ENCODE assay signal across 18 cellular contexts in genomic region chr20:53495357-53495756, GRCh38.
A peak's percentile ranks its signal among the peaks of the same experiment; 100 is the strongest.
DNase-seq lines count a peak whose midpoint lies in the region; ATAC-seq and TF ChIP-seq lines count a peak whose summit lies in the region.
"Had no signal": no experiment of that assay in that cellular context is flagged by ENCODE, and none has a peak within 500 bp of the region (broad histone marks: within the 10 kb centered on the region; RNA-seq: fewer than 3 reads in every experiment).

No MANE protein-coding gene starts in this region.

- H2AFZ ChIP-seq in smooth muscle cell (ENCODE audit: low read depth) (no peak overlapping the region), PC-3 (ENCODE audit: low read length) (no peak overlapping the region)
- H2AFZ ChIP-seq: PC-9 had no signal

- DNase-seq in stimulated activated CD4-positive, alpha-beta T cell treated with anti-CD3 and anti-CD28 coated beads, Interleukin-4, amount 100 ng/mL, for 24 hours: peak; percentile 10
- no peak for DNase-seq in stimulated activated CD4-positive, alpha-beta T cell treated with anti-CD3 and anti-CD28 coated beads, Interleukin-4, amount 100 ng/mL, for 1 hour
- DNase-seq in SK-N-MC (ENCODE audit: low read depth, low spot score): no peak
- peak; percentile 5 for DNase-seq in iris pigment epithelial cell (ENCODE audit: low read depth)
- no peak for DNase-seq in smooth muscle cell (lab: John Stamatoyannopoulos, UW; ENCODE audit: unreplicated experiment)
- no peak for DNase-seq in effector memory CD4-positive, alpha-beta T cell
- no peak for DNase-seq in PC-3
- DNase-seq in activated CD8-positive, alpha-beta memory T cell treated with anti-CD3 and anti-CD28 coated beads, Interleukin-2, amount 50 U/mL, for 4 hours: no peak
- DNase-seq: AML-193; CD4-positive, CD25-positive, alpha-beta regulatory T cell; DMS79; HCEC 1CT; NCI-H1436 treated with DMSO at 0.1 percent for 48 hours; NCI-H2029 treated with DMSO at 0.1 percent for 48 hours; NCI-H2171 treated with DMSO at 0.1 percent for 48 hours; NCI-H774; PC-9 had no signal

- POLR2A ChIA-PET in PC-3 (lab: Charles Lee; ENCODE audit: unreplicated experiment): interaction anchor here (0.7 kb wide), 1 partner anchor 680 kb away, joined by 7 read pairs; no protein-coding TSS in a partner anchor

- intact Hi-C loops in PC-3 (cut with micrococcal nuclease): no loop called here

- H3K27ac ChIP-seq in SK-N-MC: peak overlapping the region; percentile 98; the same call in 1 of the 2 replicates
- H3K27ac ChIP-seq in smooth muscle cell (ENCODE audit: low read depth): no peak overlapping the region
- no peak overlapping the region for H3K27ac ChIP-seq in effector memory CD4-positive, alpha-beta T cell (ENCODE audit: insufficient read depth, low read length, poor library complexity, severe bottlenecking)
- H3K27ac ChIP-seq in PC-3 (ENCODE audit: low read length): no peak overlapping the region
- H3K27ac ChIP-seq: KMS-11, PC-9 had no signal

- no peak for ATAC-seq in PC-3

- H4K20me1 ChIP-seq in smooth muscle cell (ENCODE audit: low read depth) (no peaks in the 10 kb centered on the region), PC-3 (ENCODE audit: low read length) (no peaks in the 10 kb centered on the region)

- TF ChIP-seq CTCF in smooth muscle cell (IDR thresholded peaks at IDR 0.05; ENCODE audit: borderline replicate concordance, insufficient read depth, poor library complexity, severe bottlenecking): no peak
- no peak for TF ChIP-seq CTCF in PC-3 (conservative IDR thresholded peaks at IDR 0.05; ENCODE audit: low read depth, low read length)

- H3K4me2 ChIP-seq in smooth muscle cell (peak overlapping the region; percentile 70), PC-3 (ENCODE audit: low read length) (no peak overlapping the region)
- H3K4me2 ChIP-seq: KMS-11, PC-9 had no signal

- CTCF ChIA-PET in PC-3 (lab: Charles Lee): no interaction called here

- H3K4me1 ChIP-seq in smooth muscle cell (ENCODE audit: low read depth) (no peaks in the 10 kb centered on the region), PC-3 (ENCODE audit: insufficient read depth, low read length) (no peaks in the 10 kb centered on the region)
- no peaks in the 10 kb centered on the region for H3K4me1 ChIP-seq in effector memory CD4-positive, alpha-beta T cell (ENCODE audit: control insufficient read depth, insufficient read depth, low read length, poor library complexity, severe bottlenecking)

- H3K4me3 ChIP-seq in SK-N-MC (0 out of 2 replicates have a peak overlapping the region, but pooled peaks have one; percentile 64), smooth muscle cell (no peak overlapping the region), PC-3 (ENCODE audit: low read length) (no peak overlapping the region)
- no peak overlapping the region for H3K4me3 ChIP-seq in effector memory CD4-positive, alpha-beta T cell (ENCODE audit: insufficient read depth, low read depth, low read length, poor library complexity, severe bottlenecking)
- H3K4me3 ChIP-seq: PC-9 had no signal

- H3F3A ChIP-seq in smooth muscle cell (ENCODE audit: low read depth) (peaks cover 3% of the 10 kb centered on the region), PC-3 (ENCODE audit: low read length, unreplicated experiment) (no peaks in the 10 kb centered on the region)

- H3K9me2 ChIP-seq in PC-3 (replicated peaks; ENCODE audit: low read length): no peaks in the 10 kb centered on the region

- no peaks in the 10 kb centered on the region for H3K36me3 ChIP-seq in SK-N-MC (ENCODE audit: insufficient read depth, low read length)
- no peaks in the 10 kb centered on the region for H3K36me3 ChIP-seq in smooth muscle cell (ENCODE audit: low read depth)
- no peaks in the 10 kb centered on the region for H3K36me3 ChIP-seq in effector memory CD4-positive, alpha-beta T cell (ENCODE audit: control insufficient read depth, insufficient read depth, low read length)
- no peaks in the 10 kb centered on the region for H3K36me3 ChIP-seq in PC-3 (ENCODE audit: low read depth, low read length)

- peak overlapping the region; percentile 13 for H3K9ac ChIP-seq in SK-N-MC (ENCODE audit: insufficient read length)
- H3K9ac ChIP-seq in smooth muscle cell (ENCODE audit: low read depth): no peak overlapping the region
- no peak overlapping the region for H3K9ac ChIP-seq in PC-3 (ENCODE audit: low read length)
- H3K9ac ChIP-seq: KMS-11 had no signal

- no TSS peak for BruUV-seq in PC-3 (replicated peaks; lab: Mats Ljungman, UMichigan)

- H3K27me3 ChIP-seq in smooth muscle cell (ENCODE audit: low read depth) (no peaks in the 10 kb centered on the region), PC-3 (ENCODE audit: low read length) (no peaks in the 10 kb centered on the region)
- H3K27me3 ChIP-seq in effector memory CD4-positive, alpha-beta T cell (replicated peaks; ENCODE audit: control insufficient read depth, insufficient read depth, low read length, poor library complexity, severe bottlenecking): no peaks in the 10 kb centered on the region

- 29% methylated on average over 10 of the region's 10 CpGs for WGBS in smooth muscle cell (ENCODE audit: low lambda C conversion rate)

- no peaks in the 10 kb centered on the region for H3K79me2 ChIP-seq in smooth muscle cell (ENCODE audit: low read depth)
- H3K79me2 ChIP-seq in PC-3 (ENCODE audit: low read length): peaks cover under 1% of the 10 kb centered on the region; the same call in 1 of the 2 replicates

- H3K9me3 ChIP-seq in SK-N-MC (ENCODE audit: low read depth, low read length) (no peaks in the 10 kb centered on the region), smooth muscle cell (replicated peaks; ENCODE audit: low read depth) (no peaks in the 10 kb centered on the region), PC-3 (ENCODE audit: low read length) (no peaks in the 10 kb centered on the region)
- no peaks in the 10 kb centered on the region for H3K9me3 ChIP-seq in effector memory CD4-positive, alpha-beta T cell (ENCODE audit: control insufficient read depth, low read length)

Comparison
In these comparisons a context has a peak if more than half of its experiments do, and no peak if none do; other contexts are left out.
1. DNase-seq: peak in stimulated activated CD4-positive, alpha-beta T cell treated with anti-CD3 and anti-CD28 coated beads, Interleukin-4, amount 100 ng/mL, for 24 hours (single experiment) and iris pigment epithelial cell (single experiment); none in stimulated activated CD4-positive, alpha-beta T cell treated with anti-CD3 and anti-CD28 coated beads, Interleukin-4, amount 100 ng/mL, for 1 hour (single experiment), SK-N-MC (single experiment), smooth muscle cell (single experiment), effector memory CD4-positive, alpha-beta T cell (0 of 3), PC-3 (single experiment) and activated CD8-positive, alpha-beta memory T cell treated with anti-CD3 and anti-CD28 coated beads, Interleukin-2, amount 50 U/mL, for 4 hours (single experiment).